Comparison of ENCODE assay signal across 8 cellular contexts in the genomic region with DNA sequence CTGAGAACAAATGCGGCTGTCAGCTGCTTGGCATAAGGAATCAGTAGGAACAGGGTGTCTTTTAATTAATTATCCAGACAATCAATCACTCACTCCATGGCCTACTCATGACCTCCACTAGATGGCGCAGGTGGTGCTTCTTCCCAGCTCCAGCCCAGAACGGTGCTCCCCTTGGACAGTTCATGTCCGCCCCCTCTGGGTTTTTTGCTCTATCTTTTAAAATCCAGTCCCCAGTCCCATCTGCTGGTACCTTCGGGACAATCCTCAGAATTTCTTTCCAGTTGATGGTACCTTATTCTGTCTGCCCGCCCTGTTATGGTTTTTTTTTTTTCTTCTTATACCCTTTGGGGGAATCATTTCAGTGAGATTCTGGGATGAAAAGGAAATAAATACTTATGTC.
DNase-seq lines count a peak whose midpoint lies in the region; ATAC-seq, FAIRE-seq and TF ChIP-seq lines count a peak whose summit lies in the region.

No MANE protein-coding gene starts in this region.

- TF ChIP-seq EP300 in H1 (IDR thresholded peaks at IDR 0.05; ENCODE audit: borderline replicate concordance in 1 of 2, low read depth in 2 of 2, low read length in 2 of 2), result no peak
- TF ChIP-seq EP300 in transverse colon (IDR thresholded peaks at IDR 0.05; ENCODE audit: low read depth), result no peak

- peak; percentile 70 to 76 for TF ChIP-seq RAD21 in H1 (IDR thresholded peaks at IDR 0.05 in 1 of 2, conservative IDR thresholded peaks at IDR 0.05 in 1 of 2; ENCODE audit: low read depth in 2 of 2, low read length in 2 of 2)

- H3K9me3 ChIP-seq in H1 (ENCODE audit: insufficient read depth in 2 of 2, low read depth in 1 of 2, low read length in 1 of 2) (no peaks in the 10 kb centered on the region), transverse colon (no peaks in the 10 kb centered on the region)

- 42% methylated on average over 6 of the region's 6 CpGs; no CpG with 5 or more reads in 1 of the 2 experiments for WGBS in H1 (ENCODE audit: extremely low coverage in 1 of 2, insufficient coverage in 1 of 2, insufficient read length in 1 of 2, insufficient replicate concordance in 2 of 2, low coverage in 1 of 2, low lambda C conversion rate in 2 of 2, missing lambda C conversion rate in 1 of 2), 2 experiments
- WGBS in transverse colon (ENCODE audit: low coverage in 1 of 2), 2 donors, result 42 to 70% methylated on average over 2 to 6 of the region's 6 CpGs

- no peak overlapping the region for H3K18ac ChIP-seq in H1 (ENCODE audit: extremely low read depth, low read length)

- no peak overlapping the region for H2BK120ac ChIP-seq in H1 (replicated peaks; ENCODE audit: low read depth, low read length)

- intact Hi-C loops in transverse colon (cut with DNase I; ENCODE audit: low total_unique reads), result no loop called here

- H3K27me3 ChIP-seq in H1 (replicated peaks in 1 of 4; ENCODE audit: control insufficient read depth in 3 of 4, extremely low read depth in 1 of 4, insufficient read depth in 3 of 4, low read length in 3 of 4) (no peaks in the 10 kb centered on the region), transverse colon (no peaks in the 10 kb centered on the region)

- H2BK15ac ChIP-seq in H1 (ENCODE audit: low read length), result no peak overlapping the region

- H3K56ac ChIP-seq in H1 (replicated peaks; ENCODE audit: insufficient read length, low read depth, low read length), result no peak overlapping the region

- H3K79me2 ChIP-seq in H1 (ENCODE audit: control insufficient read depth in 1 of 2, insufficient read depth in 2 of 2, low read length in 2 of 2), result no peaks in the 10 kb centered on the region

- CTCF ChIA-PET in H1 (lab: Charles Lee; ENCODE audit: partially characterized antibody), result interaction anchor here (0.5 to 7.5 kb wide), 38 partner anchors 11 to 1363 kb away, joined by 3 to 67 read pairs (median 4); partner anchors contain the start of genes ARL5A and STAM2

- POLR2A ChIA-PET in H1 (lab: Charles Lee; ENCODE audit: partially characterized antibody), result no interaction called here

- H4K8ac ChIP-seq in H1 (ENCODE audit: extremely low read depth, insufficient read depth, low read length), result no peak overlapping the region

- no peak overlapping the region for H3K4ac ChIP-seq in H1 (replicated peaks; ENCODE audit: insufficient read length, low read depth, low read length)

- H2BK5ac ChIP-seq in H1 (ENCODE audit: low read depth, low read length), result no peak overlapping the region

- no peak overlapping the region for H2AK5ac ChIP-seq in H1 (ENCODE audit: low read depth, low read length)

- TF ChIP-seq CTCF in 22Rv1 (IDR thresholded peaks at IDR 0.05), result peak; percentile 79
- TF ChIP-seq CTCF in H1 (IDR thresholded peaks at IDR 0.05; ENCODE audit: control extremely low read depth in 1 of 3, insufficient read depth in 1 of 3, low read depth in 1 of 3, low read length in 3 of 3), result peak; percentile 88 to 95 (median 92)
- peak; percentile 43 to 74 (median 68) for TF ChIP-seq CTCF in transverse colon (IDR thresholded peaks at IDR 0.05)

- ATAC-seq in HG02885 (IDR thresholded peaks at IDR 0.05; ENCODE audit: poor library complexity, unreplicated experiment), result peak; percentile 81

- H3K4me1 ChIP-seq in H1 (replicated peaks in 1 of 4; ENCODE audit: control insufficient read depth in 3 of 4, insufficient read depth in 4 of 4, low read length in 3 of 4), result peaks cover 2 to 11% (median 5%) of the 10 kb centered on the region in 4 experiments; a peak in 5 of 7 replicates
- H3K4me1 ChIP-seq in transverse colon, result no peaks in the 10 kb centered on the region

- H3K36me3 ChIP-seq in H1 (ENCODE audit: control insufficient read depth in 2 of 4, insufficient read depth in 4 of 4, low read length in 3 of 4) (no peaks in the 10 kb centered on the region), transverse colon (no peaks in the 10 kb centered on the region)

- no peak overlapping the region for H4K5ac ChIP-seq in H1 (ENCODE audit: insufficient read length, low read depth, low read length)

- no peaks in the 10 kb centered on the region for H3K79me1 ChIP-seq in H1 (ENCODE audit: low read depth, low read length)

- H3K9ac ChIP-seq in H1 (replicated peaks in 1 of 4; ENCODE audit: extremely low read depth in 1 of 4, low read depth in 3 of 4, low read length in 3 of 4), result no peak overlapping the region

- DNase-seq in GM12891 (ENCODE audit: insufficient read length, low spot score), result peak; percentile 33
- peak; percentile 9 for DNase-seq in NCI-H2196 treated with DMSO at 0.1 percent for 48 hours (lab: John Stamatoyannopoulos, UW; ENCODE audit: unreplicated experiment)
- DNase-seq in activated CD4-positive, CD25-positive, alpha-beta regulatory T cell treated with anti-CD3 and anti-CD28 coated beads, Interleukin-2, amount 50 U/mL, for 72 hours, result peak; percentile 44
- peak in 1 of 2 experiments; percentile 79 for DNase-seq in H1 (ENCODE audit: low read depth in 1 of 2, low spot score in 2 of 2)
- DNase-seq in mucosa of gallbladder (ENCODE audit: low spot score), result peak; percentile 23
- DNase-seq in transverse colon, result peak; percentile 34

- in situ Hi-C loops in transverse colon (cut with MboI; ENCODE audit: low pct_ligation_motif_present in 1 of 4, low pct_unique_long_range_greater_than_20kb in 1 of 4, low sequenced_read_pairs in 3 of 4), result no loop called here

- no peak for TF ChIP-seq POLR2A in GM12891 (IDR thresholded peaks at IDR 0.05; ENCODE audit: low read depth, low read length)
- TF ChIP-seq POLR2A in H1 (IDR thresholded peaks at IDR 0.05; ENCODE audit: control extremely low read depth in 1 of 2, low read depth in 2 of 2, low read length in 2 of 2), result no peak
- TF ChIP-seq POLR2A in transverse colon (IDR thresholded peaks at IDR 0.05), result no peak

- no peak overlapping the region for H2AFZ ChIP-seq in H1 (ENCODE audit: low read length)

- H3K4me2 ChIP-seq in H1 (ENCODE audit: insufficient read depth in 1 of 2, low read depth in 2 of 2, low read length in 2 of 2), result no peak overlapping the region

- no peak overlapping the region for H2BK20ac ChIP-seq in H1 (ENCODE audit: low read length)

- peak; percentile 83 for FAIRE-seq in GM12891 (lab: Jason Lieb, UNC)
- FAIRE-seq in H1 (lab: Jason Lieb, UNC), result peak; percentile 92

- H3K23ac ChIP-seq in H1 (ENCODE audit: insufficient read length), result no peak overlapping the region

- no peaks in the 10 kb centered on the region for H4K20me1 ChIP-seq in H1 (replicated peaks in 1 of 2; ENCODE audit: control insufficient read depth in 1 of 2, insufficient read depth in 2 of 2, low read length in 2 of 2)

- no peak overlapping the region for H4K91ac ChIP-seq in H1 (replicated peaks; ENCODE audit: insufficient read length, low read length)

- H3K4me3 ChIP-seq in H1 (ENCODE audit: extremely low read depth in 1 of 4, insufficient read depth in 2 of 4, low read depth in 3 of 4, low read length in 4 of 4), result no peak overlapping the region
- H3K4me3 ChIP-seq in transverse colon, result no peak overlapping the region

- H3K27ac ChIP-seq in 22Rv1 (no peak overlapping the region), H1 (ENCODE audit: low read depth, low read length) (no peak overlapping the region), transverse colon (no peak overlapping the region)

- H2BK12ac ChIP-seq in H1 (ENCODE audit: low read depth, low read length), result no peak overlapping the region

- H3K23me2 ChIP-seq in H1 (ENCODE audit: low read depth, low read length), result no peaks in the 10 kb centered on the region

- H3K14ac ChIP-seq in H1 (ENCODE audit: insufficient read length), result no peak overlapping the region

TF ChIP-seq in GM12891, 5 proteins besides CTCF, POLR2A, EP300 and RAD21:
- TF ChIP-seq POLR2AphosphoS5 (IDR thresholded peaks at IDR 0.05; ENCODE audit: low read depth, low read length) (no peak), TAF1 (IDR thresholded peaks at IDR 0.05; ENCODE audit: low read depth, low read length) (no peak), SPI1 (IDR thresholded peaks at IDR 0.05; ENCODE audit: low read depth, low read length) (no peak), POU2F2 (IDR thresholded peaks at IDR 0.05; ENCODE audit: low read depth, low read length) (no peak), PAX5 (IDR thresholded peaks at IDR 0.05; ENCODE audit: insufficient read depth, low read length, severe bottlenecking) (no peak)

TF ChIP-seq in H1, 55 proteins besides CTCF, POLR2A, EP300 and RAD21:
- TF ChIP-seq HDAC6 (IDR thresholded peaks at IDR 0.05; ENCODE audit: low read depth, low read length) (no peak), YY1 (IDR thresholded peaks at IDR 0.05; ENCODE audit: low read depth, low read length) (peak; percentile 56; the same call in 1 of the 2 replicates), BRCA1 (IDR thresholded peaks at IDR 0.05; ENCODE audit: low read depth, low read length) (no peak), EZH2 (IDR thresholded peaks at IDR 0.05; ENCODE audit: low read depth, low read length, severe bottlenecking) (no peak), CBX5 (IDR thresholded peaks at IDR 0.05; ENCODE audit: low read depth, low read length) (no peak), CBX8 (IDR thresholded peaks at IDR 0.05; ENCODE audit: borderline replicate concordance, low read depth, low read length) (no peak), GABPA (IDR thresholded peaks at IDR 0.05; ENCODE audit: borderline replicate concordance, insufficient read depth, low read length) (no peak)
